Comparison of ENCODE assay signal across 20 cellular contexts in the genomic region with DNA sequence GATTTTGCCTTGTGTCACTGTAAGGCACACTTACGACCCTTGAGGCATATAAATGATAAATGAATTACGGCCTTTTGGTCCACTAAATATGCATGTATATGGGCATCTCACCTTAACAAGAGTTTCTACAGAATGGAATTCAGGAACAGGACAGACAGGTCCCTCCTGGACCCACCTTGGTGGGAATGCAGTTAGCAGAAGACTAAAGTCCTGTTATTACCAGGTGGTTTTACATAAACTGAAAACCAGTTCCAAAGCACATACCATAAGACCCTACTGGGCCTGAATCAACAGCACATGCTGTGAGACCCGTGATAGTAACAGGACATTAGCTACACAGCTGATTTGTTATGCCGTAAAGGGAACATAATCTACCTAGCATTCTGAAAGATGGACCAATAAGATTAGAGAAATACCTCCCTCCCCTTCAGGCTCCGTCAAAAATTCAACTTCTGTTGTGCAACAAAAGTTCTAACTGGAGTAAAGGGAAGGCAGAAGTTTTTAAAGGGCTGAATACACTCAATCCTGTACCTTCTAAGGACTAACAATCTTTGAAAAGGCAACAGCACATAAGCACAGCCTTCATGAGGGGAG.
"Had no signal": no experiment of that assay in that cellular context is flagged by ENCODE, and none has a peak within 500 bp of the region (broad histone marks: within the 10 kb centered on the region; RNA-seq: fewer than 3 reads in every experiment).

No MANE protein-coding gene starts in this region.

- H3K4me1 ChIP-seq: gastrocnemius medialis, uterus had no signal

- H3K4me3 Mint-ChIP-seq: immature natural killer cell, naive B cell, nephron progenitor cell had no signal

- FAIRE-seq: keratinocyte had no signal

- H3K9me3 ChIP-seq: gastrocnemius medialis, stomach, upper lobe of left lung, uterus had no signal

- H3K9me3 Mint-ChIP-seq: nephron progenitor cell had no signal

- H3K4me3 ChIP-seq: coronary artery, gastrocnemius medialis, lung, stomach, upper lobe of left lung, uterus had no signal

- H3K27ac ChIP-seq: coronary artery, gastrocnemius medialis, uterus had no signal

- H3K4me1 Mint-ChIP-seq: immature natural killer cell, naive B cell, nephron progenitor cell had no signal

- ATAC-seq: esophagus mucosa, gastrocnemius medialis, left ventricle myocardium superior, sciatic nerve had no signal

- H3K36me3 Mint-ChIP-seq: immature natural killer cell, naive B cell had no signal

- DNase-seq: effector CD4-positive, alpha-beta T cell; gastrocnemius medialis; glutamatergic neuron; immature natural killer cell; left ventricle myocardium superior; mesendoderm; naive B cell; nephron progenitor cell; posterior cingulate gyrus; stimulated activated CD4-positive, alpha-beta T cell treated with anti-CD3 and anti-CD28 coated beads, Interleukin-2, amount 100 ng/mL, for 24 hours; stimulated activated CD4-positive, alpha-beta T cell treated with anti-CD3 and anti-CD28 coated beads, Interleukin-4, amount 100 ng/mL, for 4 hours; stimulated activated naive CD4-positive, alpha-beta T cell; stomach; upper lobe of left lung; uterus had no signal

- H3K36me3 ChIP-seq: gastrocnemius medialis, uterus had no signal

- H3K27ac Mint-ChIP-seq: immature natural killer cell, naive B cell, nephron progenitor cell had no signal

- H3K27me3 ChIP-seq: gastrocnemius medialis, stomach, upper lobe of left lung, uterus had no signal
